ENCODE assay signal across 18 cellular contexts in the genomic region with DNA sequence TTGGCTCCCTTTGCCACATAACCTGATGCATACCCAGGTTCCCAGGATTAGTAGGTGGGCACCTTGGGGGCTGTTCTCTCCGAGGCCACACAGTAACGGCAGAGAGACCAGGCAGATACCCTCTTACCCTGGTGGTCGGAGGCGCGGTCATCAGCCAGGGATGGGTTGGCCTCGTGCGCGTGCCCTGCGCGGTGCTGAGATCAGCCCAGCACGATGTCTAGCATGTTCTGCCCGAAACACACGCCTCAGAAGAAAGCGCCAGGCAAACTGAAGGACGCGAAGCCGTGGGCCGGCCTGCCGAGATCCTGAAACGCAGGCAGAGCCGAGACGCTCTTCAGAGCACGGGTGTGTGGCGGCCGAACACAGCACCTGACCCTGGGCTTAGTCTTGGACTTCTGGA. TPM values are rescaled to one million over a fixed set of nuclear protein-coding genes. Genes with fewer than 3 reads are reported as not detected.
"Had no signal": no experiment of that assay in that cellular context is flagged by ENCODE, and none has a peak within 500 bp of the region (broad histone marks: within the 10 kb centered on the region; RNA-seq: fewer than 3 reads in every experiment).

No MANE protein-coding gene starts in this region.

- H3K4me3 Mint-ChIP-seq: naive B cell; nephron; stimulated activated effector memory CD8-positive, alpha-beta T cell treated with anti-CD3 and anti-CD28 coated beads, Interleukin-12 subunit alpha, Interleukin-12 subunit beta, amount 100 ng/mL, for 72 hours had no signal

- H3K9me3 ChIP-seq: esophagus muscularis mucosa, suprapubic skin, thyroid gland, upper lobe of left lung, vagina had no signal

- DNase-seq: central memory CD4-positive, alpha-beta T cell; cortex of kidney; effector memory CD4-positive, alpha-beta T cell; hippocampal formation; naive B cell; stimulated activated CD4-positive, alpha-beta T cell treated with anti-CD3 and anti-CD28 coated beads, Interleukin-4, amount 100 ng/mL, for 1 hour; stimulated activated CD8-positive, alpha-beta memory T cell treated with anti-CD3 and anti-CD28 coated beads, Interleukin-4, amount 100 ng/mL, for 48 hours; stimulated activated naive CD8-positive, alpha-beta T cell treated with anti-CD3 and anti-CD28 coated beads, Interleukin-15, Interleukin-2, amounts not matched to agents 100 U/mL and 50 U/mL, for 24 hours; thyroid gland had no signal

- H3K36me3 ChIP-seq: esophagus muscularis mucosa, suprapubic skin, thyroid gland, upper lobe of left lung, vagina had no signal

- H3K27ac Mint-ChIP-seq: nephron; stimulated activated effector memory CD8-positive, alpha-beta T cell treated with anti-CD3 and anti-CD28 coated beads, Interleukin-12 subunit alpha, Interleukin-12 subunit beta, amount 100 ng/mL, for 72 hours had no signal

- H3K4me3 ChIP-seq: esophagus muscularis mucosa, lung, smooth muscle cell, suprapubic skin, thyroid gland, upper lobe of left lung, vagina had no signal

- H3K9me3 Mint-ChIP-seq: nephron; stimulated activated effector memory CD8-positive, alpha-beta T cell treated with anti-CD3 and anti-CD28 coated beads, Interleukin-12 subunit alpha, Interleukin-12 subunit beta, amount 100 ng/mL, for 72 hours had no signal

- H3K36me3 Mint-ChIP-seq: naive B cell; stimulated activated effector memory CD8-positive, alpha-beta T cell treated with anti-CD3 and anti-CD28 coated beads, Interleukin-12 subunit alpha, Interleukin-12 subunit beta, amount 100 ng/mL, for 72 hours had no signal

- H3K4me1 ChIP-seq: esophagus muscularis mucosa, suprapubic skin, thyroid gland, vagina had no signal

- H3K4me1 Mint-ChIP-seq: stimulated activated effector memory CD8-positive, alpha-beta T cell treated with anti-CD3 and anti-CD28 coated beads, Interleukin-12 subunit alpha, Interleukin-12 subunit beta, amount 100 ng/mL, for 72 hours had no signal

- H3K27ac ChIP-seq: epithelial cell of prostate, esophagus muscularis mucosa, suprapubic skin, thyroid gland, upper lobe of left lung, vagina had no signal

- H3K27me3 ChIP-seq: thyroid gland, upper lobe of left lung, vagina had no signal

- ATAC-seq: stimulated activated effector memory CD8-positive, alpha-beta T cell treated with anti-CD3 and anti-CD28 coated beads, Interleukin-12 subunit alpha, Interleukin-12 subunit beta, amount 100 ng/mL, for 72 hours; stimulated activated naive CD8-positive, alpha-beta T cell treated with anti-CD3 and anti-CD28 coated beads, Interleukin-15, Interleukin-2, amounts not matched to agents 100 U/mL and 50 U/mL, for 24 hours had no signal

RNA-seq across cellular contexts. Expression of gene CFAP46, which starts 34.7 kb away (rescaled TPM):
- total RNA-seq: vagina had no signal
